Comparison of ENCODE assay signal across 16 cellular contexts in genomic region chr7:158956805-158957506, GRCh38.
DNase-seq lines count a peak whose midpoint lies in the region; ATAC-seq and TF ChIP-seq lines count a peak whose summit lies in the region.
"Had no signal": no experiment of that assay in that cellular context is flagged by ENCODE, and none has a peak within 500 bp of the region (broad histone marks: within the 10 kb centered on the region; RNA-seq: fewer than 3 reads in every experiment).

No MANE protein-coding gene starts in this region.

- no peaks in the 10 kb centered on the region for H3K36me3 Mint-ChIP-seq in CD4-positive, CD25-positive, alpha-beta regulatory T cell
- H3K36me3 Mint-ChIP-seq in neural crest cell (ENCODE audit: low read depth) = no peaks in the 10 kb centered on the region
- no peaks in the 10 kb centered on the region for H3K36me3 Mint-ChIP-seq in stimulated activated memory B cell treated with anti-CD40 and anti-IgM and Interleukin-4, amounts not matched to agents 10 μg/mL and 1 μg/mL and 100 μg/mL, for 72 hours

- no peaks in the 10 kb centered on the region for H3K79me2 ChIP-seq in Karpas-422 (ENCODE audit: low read length)

- intact Hi-C loops in left ventricle myocardium inferior (cut with micrococcal nuclease) = no loop called here

- peaks cover 17% of the 10 kb centered on the region for H3K4me1 ChIP-seq in CD4-positive, CD25-positive, alpha-beta regulatory T cell (ENCODE audit: control insufficient read depth, insufficient read depth, low read length, poor library complexity, severe bottlenecking)
- H3K4me1 ChIP-seq in Karpas-422 (ENCODE audit: low read length) (peaks cover 9% of the 10 kb centered on the region), left ventricle myocardium inferior (peaks cover 15% of the 10 kb centered on the region)

- H3K9me3 Mint-ChIP-seq in CD4-positive, CD25-positive, alpha-beta regulatory T cell = peaks cover 0 to 3% (median 0%) of the 10 kb centered on the region in 7 donors
- no peaks in the 10 kb centered on the region for H3K9me3 Mint-ChIP-seq in neural crest cell
- peaks cover under 1% of the 10 kb centered on the region for H3K9me3 Mint-ChIP-seq in stimulated activated memory B cell treated with anti-CD40 and anti-IgM and Interleukin-4, amounts not matched to agents 10 μg/mL and 1 μg/mL and 100 μg/mL, for 72 hours

- no peak for ATAC-seq in CD4-positive, CD25-positive, alpha-beta regulatory T cell (ENCODE audit: low read depth in 2 of 2)
- ATAC-seq in stimulated activated memory B cell treated with anti-CD40 and anti-IgM and Interleukin-4, amounts not matched to agents 10 μg/mL and 1 μg/mL and 100 μg/mL, for 72 hours = no peak

- H3K9me3 ChIP-seq in CD4-positive, CD25-positive, alpha-beta regulatory T cell (ENCODE audit: control insufficient read depth in 2 of 2, low read length in 2 of 2) = no peaks in the 10 kb centered on the region
- no peaks in the 10 kb centered on the region for H3K9me3 ChIP-seq in Karpas-422 (ENCODE audit: low read length)
- peaks cover 3% of the 10 kb centered on the region for H3K9me3 ChIP-seq in left ventricle myocardium inferior (replicated peaks)
- H3K9me3 ChIP-seq: upper lobe of left lung had no signal

- H3K4me1 Mint-ChIP-seq in CD4-positive, CD25-positive, alpha-beta regulatory T cell = peaks cover 6 to 15% (median 7%) of the 10 kb centered on the region in 4 donors
- no peaks in the 10 kb centered on the region for H3K4me1 Mint-ChIP-seq in neural crest cell
- H3K4me1 Mint-ChIP-seq in stimulated activated memory B cell treated with anti-CD40 and anti-IgM and Interleukin-4, amounts not matched to agents 10 μg/mL and 1 μg/mL and 100 μg/mL, for 72 hours = peaks cover 18% of the 10 kb centered on the region

- H3K4me3 ChIP-seq in CD4-positive, CD25-positive, alpha-beta regulatory T cell (ENCODE audit: low read depth, low read length) = no peak overlapping the region
- H3K4me3 ChIP-seq in Karpas-422 (ENCODE audit: low read length) = peak overlapping the region; percentile 5; the same call in 1 of the 2 replicates
- H3K4me3 ChIP-seq in coronary artery = peak overlapping the region; percentile 50
- H3K4me3 ChIP-seq in left ventricle myocardium inferior = no peak overlapping the region

- no peaks in the 10 kb centered on the region for H4K20me1 ChIP-seq in Karpas-422 (ENCODE audit: insufficient read depth, low read depth, low read length)

- H2AFZ ChIP-seq in Karpas-422 (ENCODE audit: low read length) = no peak overlapping the region

- TF ChIP-seq CTCF in coronary artery (IDR thresholded peaks at IDR 0.05) = no peak
- TF ChIP-seq CTCF in neural crest cell (conservative IDR thresholded peaks at IDR 0.05) = no peak
- TF ChIP-seq CTCF in left ventricle myocardium inferior (IDR thresholded peaks at IDR 0.05; ENCODE audit: borderline replicate concordance) = no peak

- H3K27ac ChIP-seq in CD4-positive, CD25-positive, alpha-beta regulatory T cell (ENCODE audit: insufficient read depth, low read length, poor library complexity, severe bottlenecking) = no peak overlapping the region
- H3K27ac ChIP-seq in Karpas-422 (ENCODE audit: low read length) (no peak overlapping the region), coronary artery (no peak overlapping the region), left ventricle myocardium inferior (replicated peaks) (no peak overlapping the region)
- H3K27ac ChIP-seq: RWPE1, upper lobe of left lung had no signal

- H3K27ac Mint-ChIP-seq in CD4-positive, CD25-positive, alpha-beta regulatory T cell = no peak overlapping the region
- peak overlapping the region; percentile 73 for H3K27ac Mint-ChIP-seq in neural crest cell (ENCODE audit: unreplicated experiment)
- H3K27ac Mint-ChIP-seq in stimulated activated memory B cell treated with anti-CD40 and anti-IgM and Interleukin-4, amounts not matched to agents 10 μg/mL and 1 μg/mL and 100 μg/mL, for 72 hours = no peak overlapping the region

- peak overlapping the region; percentile 24 for H3K4me2 ChIP-seq in Karpas-422 (ENCODE audit: low read depth, low read length, poor library complexity, severe bottlenecking)

- no peaks in the 10 kb centered on the region for H3K27me3 ChIP-seq in CD4-positive, CD25-positive, alpha-beta regulatory T cell (ENCODE audit: control insufficient read depth, insufficient read depth, low read length)
- H3K27me3 ChIP-seq in Karpas-422 (ENCODE audit: low read length) = no peaks in the 10 kb centered on the region
- H3K27me3 ChIP-seq in left ventricle myocardium inferior (ENCODE audit: low read depth) = peaks cover 30% of the 10 kb centered on the region

- H3K9ac ChIP-seq in Karpas-422 (ENCODE audit: low read length) = no peak overlapping the region

- H3K36me3 ChIP-seq in CD4-positive, CD25-positive, alpha-beta regulatory T cell (ENCODE audit: control insufficient read depth, insufficient read depth, low read length) = no peaks in the 10 kb centered on the region
- H3K36me3 ChIP-seq in Karpas-422 (ENCODE audit: insufficient read depth, low read length) = no peaks in the 10 kb centered on the region; the same call in 1 of the 2 replicates
- H3K36me3 ChIP-seq in left ventricle myocardium inferior = peaks cover 2% of the 10 kb centered on the region
- H3K36me3 ChIP-seq: upper lobe of left lung had no signal

- no peak for DNase-seq in CD4-positive, CD25-positive, alpha-beta regulatory T cell
- DNase-seq in Karpas-422 (no peak), coronary artery (ENCODE audit: low spot score) (no peak), neural crest cell (ENCODE audit: low read depth, low spot score) (no peak), SIG-M5 treated with dmso at 0.1 percent for 504 hours (lab: John Stamatoyannopoulos, UW; ENCODE audit: unreplicated experiment) (no peak), SW480 (ENCODE audit: low spot score) (no peak), left ventricle myocardium inferior (no peak)
- DNase-seq: activated CD4-positive, alpha-beta T cell treated with anti-CD3 and anti-CD28 coated beads for 4 hours; dorsolateral prefrontal cortex; foreskin melanocyte; hippocampal formation; NCI-H446 treated with DMSO at 0.1 percent for 48 hours; stimulated activated CD4-positive, alpha-beta T cell treated with anti-CD3 and anti-CD28 coated beads, Interleukin-2, amount 100 ng/mL, for 48 hours had no signal

- peak overlapping the region in 3 of 4 donors; percentile 63 to 90 (median 78) for H3K4me3 Mint-ChIP-seq in CD4-positive, CD25-positive, alpha-beta regulatory T cell
- no peak overlapping the region for H3K4me3 Mint-ChIP-seq in neural crest cell
- H3K4me3 Mint-ChIP-seq in stimulated activated memory B cell treated with anti-CD40 and anti-IgM and Interleukin-4, amounts not matched to agents 10 μg/mL and 1 μg/mL and 100 μg/mL, for 72 hours = no peak overlapping the region

- no peaks in the 10 kb centered on the region for H3K27me3 Mint-ChIP-seq in CD4-positive, CD25-positive, alpha-beta regulatory T cell
- H3K27me3 Mint-ChIP-seq in neural crest cell (ENCODE audit: low read depth) = no peaks in the 10 kb centered on the region
- peaks cover 23% of the 10 kb centered on the region for H3K27me3 Mint-ChIP-seq in stimulated activated memory B cell treated with anti-CD40 and anti-IgM and Interleukin-4, amounts not matched to agents 10 μg/mL and 1 μg/mL and 100 μg/mL, for 72 hours

- no peaks in the 10 kb centered on the region for H3K9me2 ChIP-seq in Karpas-422 (replicated peaks; ENCODE audit: insufficient read depth, low read length)

Comparison
In these comparisons a context has a peak if more than half of its experiments do, and no peak if none do; other contexts are left out.
1. H3K4me3 ChIP-seq: peak in Karpas-422 (single experiment) and coronary artery (single experiment); none in CD4-positive, CD25-positive, alpha-beta regulatory T cell (single experiment) and left ventricle myocardium inferior (single experiment).
2. H3K4me3 Mint-ChIP-seq: peak in CD4-positive, CD25-positive, alpha-beta regulatory T cell (3 of 4); none in neural crest cell (single experiment) and stimulated activated memory B cell treated with anti-CD40 and anti-IgM and Interleukin-4, amounts not matched to agents 10 μg/mL and 1 μg/mL and 100 μg/mL, for 72 hours (single experiment).